ENCODE assay signal across 13 cellular contexts in genomic region chr1:54302951-54303843, GRCh38.
A peak's percentile ranks its signal among the peaks of the same experiment; 100 is the strongest.
DNase-seq lines count a peak whose midpoint lies in the region; ATAC-seq and TF ChIP-seq lines count a peak whose summit lies in the region.
"Had no signal": no experiment of that assay in that cellular context is flagged by ENCODE, and none has a peak within 500 bp of the region (broad histone marks: within the 10 kb centered on the region; RNA-seq: fewer than 3 reads in every experiment).

No MANE protein-coding gene starts in this region.

- H3K27ac Mint-ChIP-seq in T-helper 17 cell = peak overlapping the region; percentile 47
- H3K27ac Mint-ChIP-seq in naive thymus-derived CD4-positive, alpha-beta T cell = peak overlapping the region in 8 of 9 donors; percentile 66 to 88 (median 76)
- no peak overlapping the region for H3K27ac Mint-ChIP-seq in endothelial cell (ENCODE audit: unreplicated experiment)

- H3K4me3 ChIP-seq in naive thymus-derived CD4-positive, alpha-beta T cell (ENCODE audit: low read length) = no peak overlapping the region
- H3K4me3 ChIP-seq: testis had no signal

- CTCF ChIA-PET in naive thymus-derived CD4-positive, alpha-beta T cell (lab: Charles Lee) = interaction anchor here (0.6 to 1.4 kb wide), 3 partner anchors 10 to 101 kb away, joined by 3 to 4 read pairs (median 3); no protein-coding TSS in a partner anchor

- no peak overlapping the region for H3K27ac ChIP-seq in naive thymus-derived CD4-positive, alpha-beta T cell (ENCODE audit: low read depth, low read length)
- H3K27ac ChIP-seq: testis had no signal

- POLR2A ChIA-PET in naive thymus-derived CD4-positive, alpha-beta T cell (lab: Charles Lee) = interaction anchor here (0.8 to 2.0 kb wide), 4 partner anchors 8 to 18 kb away, joined by 3 to 7 read pairs (median 3); no protein-coding TSS in a partner anchor

- H3K4me1 Mint-ChIP-seq in T-helper 17 cell (peaks cover 49% of the 10 kb centered on the region), endothelial cell (ENCODE audit: unreplicated experiment) (peaks cover 52% of the 10 kb centered on the region)
- peaks cover 46 to 100% (median 93%) of the 10 kb centered on the region in 7 donors for H3K4me1 Mint-ChIP-seq in naive thymus-derived CD4-positive, alpha-beta T cell

- DNase-seq in Daoy (ENCODE audit: low read depth) = peak; percentile 73
- peak; percentile 81 for DNase-seq in NCI-H1436 (lab: John Stamatoyannopoulos, UW)
- no peak for DNase-seq in T-helper 17 cell
- DNase-seq in naive thymus-derived CD4-positive, alpha-beta T cell = no peak
- DNase-seq in endothelial cell (ENCODE audit: low spot score) = no peak
- no peak for DNase-seq in kidney glomerular epithelial cell (lab: John Stamatoyannopoulos, UW)
- DNase-seq in epidermal melanocyte (ENCODE audit: insufficient read length, low spot score) = no peak
- DNase-seq: activated T-cell treated with anti-CD3 and anti-CD28 coated beads, Interleukin-2, amount 50 U/mL, for 4 hours; C1 segment of cervical spinal cord; NCI-H526 treated with DMSO at 0.1 percent for 48 hours; testis had no signal

- ATAC-seq in T-helper 17 cell (no peak), GM21360 (IDR thresholded peaks at IDR 0.05; ENCODE audit: unreplicated experiment) (no peak)
- no peak for ATAC-seq in naive thymus-derived CD4-positive, alpha-beta T cell
- ATAC-seq: activated CD4-positive, CD25-positive, alpha-beta regulatory T cell treated with anti-CD3 and anti-CD28 coated beads, Interleukin-2, amount 50 U/mL, for 24 hours had no signal

- no peaks in the 10 kb centered on the region for H3K9me3 Mint-ChIP-seq in naive thymus-derived CD4-positive, alpha-beta T cell
- H3K9me3 Mint-ChIP-seq in endothelial cell (ENCODE audit: unreplicated experiment) = no peaks in the 10 kb centered on the region
- H3K9me3 Mint-ChIP-seq: activated T-cell treated with anti-CD3 and anti-CD28 coated beads, Interleukin-2, amount 50 U/mL, for 4 hours had no signal

- H3K4me1 ChIP-seq in naive thymus-derived CD4-positive, alpha-beta T cell (ENCODE audit: control insufficient read depth in 2 of 2, insufficient read depth in 2 of 2, low read length in 2 of 2) = peaks cover 0 to 58% of the 10 kb centered on the region in 2 donors

- no peaks in the 10 kb centered on the region for H3K36me3 ChIP-seq in naive thymus-derived CD4-positive, alpha-beta T cell (ENCODE audit: control insufficient read depth in 2 of 3, insufficient read depth in 3 of 3, low read length in 3 of 3)

- H3K27me3 Mint-ChIP-seq in T-helper 17 cell = no peaks in the 10 kb centered on the region
- H3K27me3 Mint-ChIP-seq in naive thymus-derived CD4-positive, alpha-beta T cell = no peaks in the 10 kb centered on the region
- H3K27me3 Mint-ChIP-seq in endothelial cell (ENCODE audit: unreplicated experiment) = peaks cover 12% of the 10 kb centered on the region

- TF ChIP-seq CTCF in endothelial cell (IDR thresholded peaks at IDR 0.05; ENCODE audit: unreplicated experiment) = no peak

- H3K36me3 Mint-ChIP-seq in T-helper 17 cell (ENCODE audit: low read depth) = peaks cover 2% of the 10 kb centered on the region
- H3K36me3 Mint-ChIP-seq in naive thymus-derived CD4-positive, alpha-beta T cell = no peaks in the 10 kb centered on the region
- peaks cover 4% of the 10 kb centered on the region for H3K36me3 Mint-ChIP-seq in endothelial cell (ENCODE audit: low read depth, unreplicated experiment)

- H3K27me3 ChIP-seq in naive thymus-derived CD4-positive, alpha-beta T cell (ENCODE audit: control insufficient read depth in 2 of 2, insufficient read depth in 2 of 2, low read length in 2 of 2) = no peaks in the 10 kb centered on the region
- H3K27me3 ChIP-seq: testis had no signal

- no peaks in the 10 kb centered on the region for H3K9me3 ChIP-seq in T-helper 17 cell (ENCODE audit: control insufficient read depth, low read length, poor library complexity, severe bottlenecking)
- no peaks in the 10 kb centered on the region for H3K9me3 ChIP-seq in naive thymus-derived CD4-positive, alpha-beta T cell (ENCODE audit: control insufficient read depth in 2 of 3, low read length in 3 of 3)
- H3K9me3 ChIP-seq: testis had no signal

- H3K4me3 Mint-ChIP-seq in T-helper 17 cell = no peak overlapping the region
- H3K4me3 Mint-ChIP-seq in naive thymus-derived CD4-positive, alpha-beta T cell = peak overlapping the region in 9 of 10 donors; percentile 16 to 71 (median 50)
- no peak overlapping the region for H3K4me3 Mint-ChIP-seq in endothelial cell (ENCODE audit: unreplicated experiment)
- H3K4me3 Mint-ChIP-seq: activated T-cell treated with anti-CD3 and anti-CD28 coated beads, Interleukin-2, amount 50 U/mL, for 4 hours had no signal

- intact Hi-C loops in naive thymus-derived CD4-positive, alpha-beta T cell (cut with micrococcal nuclease) = no loop called here

Comparison
In these comparisons a context has a peak if more than half of its experiments do, and no peak if none do; other contexts are left out.
1. DNase-seq: peak in Daoy (single experiment) and NCI-H1436 (single experiment); none in T-helper 17 cell (0 of 3), naive thymus-derived CD4-positive, alpha-beta T cell (0 of 9), endothelial cell (single experiment), kidney glomerular epithelial cell (single experiment) and epidermal melanocyte (single experiment).
2. H3K4me3 Mint-ChIP-seq: peak in naive thymus-derived CD4-positive, alpha-beta T cell (9 of 10); none in T-helper 17 cell (single experiment) and endothelial cell (single experiment).